6 cellular contexts compared by ENCODE assay signal in the genomic region with DNA sequence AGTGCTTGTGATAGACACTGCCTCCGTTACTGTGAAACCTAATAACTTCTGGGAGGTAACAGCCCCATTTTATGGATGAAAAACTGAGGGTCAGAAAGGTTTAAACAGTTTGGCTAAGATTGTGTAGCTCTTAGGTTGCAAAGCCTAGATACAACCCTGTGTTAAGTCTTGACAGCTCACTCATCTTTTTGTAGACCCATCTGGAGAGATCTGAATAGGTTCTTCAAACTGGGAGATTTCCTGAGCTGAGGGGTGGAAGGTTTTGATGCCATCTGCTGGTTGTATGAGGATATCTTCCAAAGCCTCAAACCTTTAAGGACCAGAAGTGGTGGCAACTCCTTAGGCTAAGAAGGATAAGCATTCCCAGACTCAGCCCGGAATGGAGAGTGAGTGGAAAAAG. TPM values are rescaled to one million over a fixed set of nuclear protein-coding genes. Genes with fewer than 3 reads are reported as not detected.
DNase-seq lines count a peak whose midpoint lies in the region; ATAC-seq and TF ChIP-seq lines count a peak whose summit lies in the region.

No MANE protein-coding gene starts in this region.

- H3K27ac ChIP-seq in esophagus squamous epithelium (no peak overlapping the region), transverse colon (peak overlapping the region in 1 of 4 donors; percentile 44)

- TF ChIP-seq CTCF in esophagus squamous epithelium (IDR thresholded peaks at IDR 0.05) = peak; percentile 21 to 68 (median 52)
- TF ChIP-seq CTCF in transverse colon (IDR thresholded peaks at IDR 0.05) = peak; percentile 28 to 40 (median 36)

- 29 to 31% methylated on average over 1 to 2 of the region's 2 CpGs for WGBS in esophagus squamous epithelium, 2 donors
- WGBS in transverse colon (ENCODE audit: low coverage in 1 of 2), 2 donors = 47% methylated on average over 2 of the region's 2 CpGs; no CpG with 5 or more reads in 1 of the 2 donors

- no peak overlapping the region for H3K27ac Mint-ChIP-seq in activated CD4-positive, alpha-beta T cell treated with anti-CD3 and anti-CD28 coated beads, Interleukin-2, amount 10 ng/mL, durations not matched to agents 7 days and 5 days

- H3K9me3 ChIP-seq in esophagus squamous epithelium (no peaks in the 10 kb centered on the region), transverse colon (no peaks in the 10 kb centered on the region)

- no peaks in the 10 kb centered on the region for H3K9me3 Mint-ChIP-seq in activated CD4-positive, alpha-beta T cell treated with anti-CD3 and anti-CD28 coated beads, Interleukin-2, amount 10 ng/mL, durations not matched to agents 7 days and 5 days

- H3K36me3 ChIP-seq in esophagus squamous epithelium (no peaks in the 10 kb centered on the region), transverse colon (no peaks in the 10 kb centered on the region)

- intact Hi-C loops in esophagus squamous epithelium (cut with DNase I) = loop anchor here (5.0 kb wide), 1 partner anchor 74 kb away; the partner anchor contains the start of gene UBE2L6
- intact Hi-C loops in transverse colon (cut with DNase I; ENCODE audit: low total_unique reads) = loop anchor here (1.0 kb wide), 1 partner anchor 73 kb away; no protein-coding TSS in a partner anchor

- peaks cover 26 to 65% (median 33%) of the 10 kb centered on the region in 3 donors for H3K4me1 ChIP-seq in esophagus squamous epithelium
- peaks cover 6 to 54% (median 34%) of the 10 kb centered on the region in 4 donors for H3K4me1 ChIP-seq in transverse colon

- no peak overlapping the region for H3K4me3 Mint-ChIP-seq in activated CD4-positive, alpha-beta T cell treated with anti-CD3 and anti-CD28 coated beads, Interleukin-2, amount 10 ng/mL, durations not matched to agents 7 days and 5 days

- in situ Hi-C loops in transverse colon (cut with MboI; ENCODE audit: low pct_ligation_motif_present in 1 of 4, low pct_unique_long_range_greater_than_20kb in 1 of 4, low sequenced_read_pairs in 3 of 4) = loop anchor here (5.0 to 25.0 kb wide), 5 partner anchors 69 to 304 kb away; partner anchors contain the start of genes P2RX3 (in 2 of the 4), RTN4RL2 (in 2 of the 4), SSRP1 (in 2 of the 4) and UBE2L6 (in 1 of the 4)

- DNase-seq in activated CD4-positive, alpha-beta T cell treated with anti-CD3 and anti-CD28 coated beads, Interleukin-2, amount 10 ng/mL, durations not matched to agents 7 days and 5 days = peak; percentile 45
- no peak for DNase-seq in activated CD4-positive, alpha-beta T cell treated with anti-CD3 and anti-CD28 coated beads for 1 hour
- DNase-seq in NCI-H82 (lab: John Stamatoyannopoulos, UW) (peak; percentile 84), esophagus squamous epithelium (lab: John Stamatoyannopoulos, UW) (no peak), transverse colon (no peak)

- CTCF ChIA-PET in activated CD4-positive, alpha-beta T cell treated with anti-CD3 and anti-CD28 coated beads, Interleukin-2, amount 10 ng/mL, durations not matched to agents 7 days and 5 days (lab: Charles Lee) = interaction anchor here (0.6 to 4.2 kb wide), 21 partner anchors 8 to 295 kb away, joined by 3 to 45 read pairs (median 4); partner anchors contain the start of genes RTN4RL2, UBE2L6 and YPEL4

- H3K36me3 Mint-ChIP-seq in activated CD4-positive, alpha-beta T cell treated with anti-CD3 and anti-CD28 coated beads, Interleukin-2, amount 10 ng/mL, durations not matched to agents 7 days and 5 days (ENCODE audit: low read depth) = no peaks in the 10 kb centered on the region

- no peak for TF ChIP-seq EP300 in transverse colon (IDR thresholded peaks at IDR 0.05; ENCODE audit: low read depth)

- POLR2A ChIA-PET in activated CD4-positive, alpha-beta T cell treated with anti-CD3 and anti-CD28 coated beads, Interleukin-2, amount 10 ng/mL, durations not matched to agents 7 days and 5 days (lab: Charles Lee) = interaction anchor here (1.0 kb wide), 1 partner anchor 149 kb away, joined by 3 read pairs; no protein-coding TSS in a partner anchor

- H3K27me3 ChIP-seq in esophagus squamous epithelium (peaks cover 0 to 15% (median 0%) of the 10 kb centered on the region in 4 donors), transverse colon (peaks cover 39% of the 10 kb centered on the region)

- TF ChIP-seq POLR2A in esophagus squamous epithelium (IDR thresholded peaks at IDR 0.05) (no peak), transverse colon (IDR thresholded peaks at IDR 0.05) (no peak)

- peaks cover 51% of the 10 kb centered on the region for H3K4me1 Mint-ChIP-seq in activated CD4-positive, alpha-beta T cell treated with anti-CD3 and anti-CD28 coated beads, Interleukin-2, amount 10 ng/mL, durations not matched to agents 7 days and 5 days

- no peak for ATAC-seq in HG03520 (IDR thresholded peaks at IDR 0.05; ENCODE audit: unreplicated experiment)

- H3K27me3 Mint-ChIP-seq in activated CD4-positive, alpha-beta T cell treated with anti-CD3 and anti-CD28 coated beads, Interleukin-2, amount 10 ng/mL, durations not matched to agents 7 days and 5 days = peaks cover 43% of the 10 kb centered on the region

- H3K4me3 ChIP-seq in esophagus squamous epithelium = no peak overlapping the region
- no peak overlapping the region for H3K4me3 ChIP-seq in transverse colon

RNA-seq across cellular contexts. Expression of gene YPEL4, which starts 8.3 kb away (rescaled TPM):
- under 1 TPM; 0.17 to 0.19 TPM for total RNA-seq in activated CD4-positive, alpha-beta T cell treated with anti-CD3 and anti-CD28 coated beads, Interleukin-2, amount 10 ng/mL, durations not matched to agents 7 days and 5 days
- total RNA-seq in esophagus squamous epithelium (under 1 TPM in 2 of 4 donors, not detected in 2; 0.56 to 0.95 TPM), transverse colon (under 1 TPM in 2 of 4 donors, not detected in 2; 0.68 to 0.95 TPM)

RNA-seq across cellular contexts. Expression of gene CLP1, which starts 16.1 kb away (rescaled TPM):
- 10 to 100 TPM; 17.1 to 21.2 TPM for total RNA-seq in activated CD4-positive, alpha-beta T cell treated with anti-CD3 and anti-CD28 coated beads, Interleukin-2, amount 10 ng/mL, durations not matched to agents 7 days and 5 days
- total RNA-seq in esophagus squamous epithelium (10 to 100 TPM in 3 of 4 donors, 1 to 10 TPM in 1; 9.5 to 26.6 (median 14.7) TPM), transverse colon (10 to 100 TPM in 2 of 4 donors, 1 to 10 TPM in 1, not detected in 1; 10.0 to 24.7 (median 11.6) TPM)

RNA-seq across cellular contexts. Expression of gene ZDHHC5, which starts 26.5 kb away (rescaled TPM):
- total RNA-seq in activated CD4-positive, alpha-beta T cell treated with anti-CD3 and anti-CD28 coated beads, Interleukin-2, amount 10 ng/mL, durations not matched to agents 7 days and 5 days = 10 to 100 TPM; 62.9 to 65.5 TPM
- total RNA-seq in esophagus squamous epithelium (10 to 100 TPM; 61.4 to 98.4 (median 76.7) TPM), transverse colon (10 to 100 TPM; 38.4 to 63.2 (median 57.6) TPM)

RNA-seq across cellular contexts. Expression of gene SERPING1, which starts 43.9 kb away (rescaled TPM):
- under 1 TPM in 1 of 2 experiments, not detected in 1; 0.23 TPM for total RNA-seq in activated CD4-positive, alpha-beta T cell treated with anti-CD3 and anti-CD28 coated beads, Interleukin-2, amount 10 ng/mL, durations not matched to agents 7 days and 5 days
- 100 to 1,000 TPM in 2 of 4 donors, 10 to 100 TPM in 1, 1 to 10 TPM in 1; 9.6 to 376 (median 78.4) TPM for total RNA-seq in esophagus squamous epithelium
- 100 to 1,000 TPM in 2 of 4 donors, 10 to 100 TPM in 2; 65.7 to 143 (median 102) TPM for total RNA-seq in transverse colon

Comparison
In these comparisons a context has a peak if more than half of its experiments do, and no peak if none do; other contexts are left out.
1. DNase-seq: peak in activated CD4-positive, alpha-beta T cell treated with anti-CD3 and anti-CD28 coated beads, Interleukin-2, amount 10 ng/mL, durations not matched to agents 7 days and 5 days (single experiment) and NCI-H82 (single experiment); none in activated CD4-positive, alpha-beta T cell treated with anti-CD3 and anti-CD28 coated beads for 1 hour (single experiment), esophagus squamous epithelium (single experiment) and transverse colon (single experiment).